ENCODE assay signal across 8 cellular contexts in the genomic region with DNA sequence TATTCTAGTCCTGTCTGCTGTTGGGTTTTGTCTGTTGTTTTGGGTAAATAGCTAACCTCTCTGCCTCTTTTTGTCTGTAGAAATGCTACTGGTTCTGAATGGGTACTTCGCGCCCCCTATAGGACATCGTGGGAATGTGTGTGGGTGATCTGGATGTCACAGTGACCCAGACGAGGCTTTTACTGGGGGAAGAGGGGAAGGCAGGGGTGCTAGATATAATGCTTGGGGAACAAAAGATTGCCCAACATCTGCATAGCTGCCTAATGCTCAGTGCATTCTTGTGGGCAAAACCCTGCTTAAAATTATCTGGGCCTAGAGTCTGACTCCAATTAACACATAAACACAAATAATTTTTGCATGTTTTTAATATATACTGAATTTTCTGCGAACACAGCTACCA. TPM values are rescaled to one million over a fixed set of nuclear protein-coding genes. Genes with fewer than 3 reads are reported as not detected.
DNase-seq lines count a peak whose midpoint lies in the region; ATAC-seq and TF ChIP-seq lines count a peak whose summit lies in the region.

No MANE protein-coding gene starts in this region.

- H3K4me3 ChIP-seq in GM12875 (ENCODE audit: low read depth, low read length) (no peak overlapping the region), lower leg skin (ENCODE audit: low read depth, poor library complexity, severe bottlenecking) (no peak overlapping the region)

- TF ChIP-seq POLR2A in lower leg skin (IDR thresholded peaks at IDR 0.05), result no peak

- peak; percentile 39 for ATAC-seq in HG02973 (IDR thresholded peaks at IDR 0.05; ENCODE audit: unreplicated experiment)
- no peak for ATAC-seq in GM21447 (IDR thresholded peaks at IDR 0.05; ENCODE audit: unreplicated experiment)

- DNase-seq in NCI-H345 (lab: John Stamatoyannopoulos, UW) (peak; percentile 51), cerebellum (ENCODE audit: low spot score) (peak; percentile 45), lower leg skin (ENCODE audit: low spot score in 2 of 2) (peak; percentile 65 to 91)
- peak; percentile 35 for DNase-seq in activated CD4-positive, CD25-positive, alpha-beta regulatory T cell treated with anti-CD3 and anti-CD28 coated beads, Interleukin-2, amount 50 U/mL, for 16 hours (ENCODE audit: low read depth, low spot score)
- DNase-seq in stimulated activated CD8-positive, alpha-beta memory T cell treated with anti-CD3 and anti-CD28 coated beads, Interleukin-15, amount 100 ng/mL, for 24 hours (ENCODE audit: low read depth), result peak; percentile 21

- intact Hi-C loops in lower leg skin (cut with DNase I; ENCODE audit: low total_unique reads), result no loop called here

- TF ChIP-seq CTCF in GM12875 (IDR thresholded peaks at IDR 0.05; ENCODE audit: borderline replicate concordance, insufficient read depth, low read depth, low read length), result peak; percentile 82
- TF ChIP-seq CTCF in lower leg skin (IDR thresholded peaks at IDR 0.05), result peak in 1 of 3 donors; percentile 33

- 15 to 20% methylated on average over 5 of the region's 5 CpGs for WGBS in lower leg skin, 2 donors

RNA-seq across cellular contexts. Expression of a gene that starts 57.7 kb away (rescaled TPM):
- 49.6 TPM for total RNA-seq in cerebellum
- 100 to 1,000 TPM in 1 of 4 donors, 10 to 100 TPM in 3; 34.8 to 132 (median 61.5) TPM for total RNA-seq in lower leg skin

Comparison
In these comparisons a context has a peak if more than half of its experiments do, and no peak if none do; other contexts are left out.
1. DNase-seq: peak in every context shown above with its lines; median percentile 78 in lower leg skin; 51 in NCI-H345; 45 in cerebellum; 35 in activated CD4-positive, CD25-positive, alpha-beta regulatory T cell treated with anti-CD3 and anti-CD28 coated beads, Interleukin-2, amount 50 U/mL, for 16 hours; 21 in stimulated activated CD8-positive, alpha-beta memory T cell treated with anti-CD3 and anti-CD28 coated beads, Interleukin-15, amount 100 ng/mL, for 24 hours.